In the genomic region with DNA sequence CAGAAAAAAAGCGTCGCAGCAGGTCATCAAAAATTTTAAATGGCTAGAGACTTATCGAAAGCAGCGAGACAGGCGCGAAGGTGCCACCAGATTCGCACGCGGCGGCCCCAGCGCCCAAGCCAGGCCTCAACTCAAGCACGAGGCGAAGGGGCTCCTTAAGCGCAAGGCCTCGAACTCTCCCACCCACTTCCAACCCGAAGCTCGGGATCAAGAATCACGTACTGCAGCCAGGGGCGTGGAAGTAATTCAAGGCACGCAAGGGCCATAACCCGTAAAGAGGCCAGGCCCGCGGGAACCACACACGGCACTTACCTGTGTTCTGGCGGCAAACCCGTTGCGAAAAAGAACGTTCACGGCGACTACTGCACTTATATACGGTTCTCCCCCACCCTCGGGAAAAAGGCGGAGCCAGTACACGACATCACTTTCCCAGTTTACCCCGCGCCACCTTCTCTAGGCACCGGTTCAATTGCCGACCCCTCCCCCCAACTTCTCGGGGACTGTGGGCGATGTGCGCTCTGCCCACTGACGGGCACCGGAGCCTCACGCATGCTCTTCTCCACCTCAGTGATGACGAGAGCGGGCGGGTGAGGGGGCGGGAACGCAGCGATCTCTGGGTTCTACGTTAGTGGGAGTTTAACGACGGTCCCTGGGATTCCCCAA, we compare ENCODE assay signal across 8 cellular contexts. TPM values are rescaled to one million over a fixed set of nuclear protein-coding genes. Genes with fewer than 3 reads are reported as not detected.
A peak's percentile ranks its signal among the peaks of the same experiment; 100 is the strongest.
DNase-seq lines count a peak whose midpoint lies in the region; ATAC-seq lines count a peak whose summit lies in the region.

A gene (minus strand): TSS at position 345 of the 663 bp plus-strand sequence. CDS start 1,006 bp downstream, outside the sequence.

- peak within 1 kb of the TSS; percentile 98 for H3K27ac ChIP-seq in naive thymus-derived CD4-positive, alpha-beta T cell (ENCODE audit: low read depth, low read length)

- H3K4me1 Mint-ChIP-seq in naive thymus-derived CD4-positive, alpha-beta T cell, result peaks cover 16 to 72% (median 58%) of the 10 kb centered on the region in 7 donors
- H3K4me1 Mint-ChIP-seq in stimulated activated naive B cell treated with anti-CD40 and anti-IgM and Interleukin-4, amounts not matched to agents 10 μg/mL and 1 μg/mL and 100 μg/mL, for 72 hours, result peaks cover 33 to 52% of the 10 kb centered on the region in 2 donors

- H3K36me3 Mint-ChIP-seq in naive thymus-derived CD4-positive, alpha-beta T cell, result peaks cover 13 to 43% (median 34%) of the 10 kb centered on the region in 5 donors
- H3K36me3 Mint-ChIP-seq in stimulated activated naive B cell treated with anti-CD40 and anti-IgM and Interleukin-4, amounts not matched to agents 10 μg/mL and 1 μg/mL and 100 μg/mL, for 72 hours, result peaks cover 47 to 51% of the 10 kb centered on the region in 2 donors

- peak within 1 kb of the TSS; percentile 89 to 99 (median 94) for H3K4me3 Mint-ChIP-seq in naive thymus-derived CD4-positive, alpha-beta T cell
- peak within 1 kb of the TSS; percentile 94 to 97 for H3K4me3 Mint-ChIP-seq in stimulated activated naive B cell treated with anti-CD40 and anti-IgM and Interleukin-4, amounts not matched to agents 10 μg/mL and 1 μg/mL and 100 μg/mL, for 72 hours

- H3K4me3 ChIP-seq in naive thymus-derived CD4-positive, alpha-beta T cell (ENCODE audit: low read length), result peak within 1 kb of the TSS; percentile 98

- peaks cover 11 to 40% (median 26%) of the 10 kb centered on the region in 3 experiments for H3K36me3 ChIP-seq in naive thymus-derived CD4-positive, alpha-beta T cell (ENCODE audit: control insufficient read depth in 2 of 3, insufficient read depth in 3 of 3, low read length in 3 of 3)

- CTCF ChIA-PET in naive thymus-derived CD4-positive, alpha-beta T cell (lab: Charles Lee), result interaction anchor here (0.5 to 3.5 kb wide), 6 partner anchors 59 to 212 kb away, joined by 3 to 19 read pairs (median 9); a partner anchor contains a TSS

- POLR2A ChIA-PET in naive thymus-derived CD4-positive, alpha-beta T cell (lab: Charles Lee), result interaction anchor here (0.6 to 8.9 kb wide), 26 partner anchors 8 to 1764 kb away, joined by 3 to 183 read pairs (median 6); a partner anchor contains a TSS

- intact Hi-C loops in naive thymus-derived CD4-positive, alpha-beta T cell (cut with micrococcal nuclease), result loop anchor here (1.0 to 5.0 kb wide), 13 partner anchors 59 to 1764 kb away; a partner anchor contains a TSS

- H3K9me3 ChIP-seq in naive thymus-derived CD4-positive, alpha-beta T cell (ENCODE audit: control insufficient read depth in 2 of 3, low read length in 3 of 3), result no peaks in the 10 kb centered on the region

- peaks cover 42 to 47% of the 10 kb centered on the region in 2 donors for H3K4me1 ChIP-seq in naive thymus-derived CD4-positive, alpha-beta T cell (ENCODE audit: control insufficient read depth in 2 of 2, insufficient read depth in 2 of 2, low read length in 2 of 2)

- H3K27me3 Mint-ChIP-seq in naive thymus-derived CD4-positive, alpha-beta T cell, result peaks cover 0 to 10% (median 0%) of the 10 kb centered on the region in 5 donors
- H3K27me3 Mint-ChIP-seq in stimulated activated naive B cell treated with anti-CD40 and anti-IgM and Interleukin-4, amounts not matched to agents 10 μg/mL and 1 μg/mL and 100 μg/mL, for 72 hours, result peaks cover 0 to 9% of the 10 kb centered on the region in 2 donors

- peak; percentile 98 for DNase-seq in DMS79 treated with DMSO at 0.1 percent for 48 hours (lab: John Stamatoyannopoulos, UW)
- peak; percentile 99 for DNase-seq in Kasumi-1 (lab: John Stamatoyannopoulos, UW)
- DNase-seq in RPMI7951 (ENCODE audit: low read depth), result peak; percentile 100
- peak; percentile 97 to 99 for DNase-seq in activated T-helper 1 cell treated with anti-CD3 and anti-CD28 coated beads, Interleukin-2, amount 50 U/mL, for 16 hours (ENCODE audit: low read depth in 1 of 2, low spot score in 1 of 2)
- peak; percentile 100 for DNase-seq in fibroblast of gingiva (ENCODE audit: low read depth)
- DNase-seq in naive thymus-derived CD4-positive, alpha-beta T cell, result peak; percentile 91 to 100 (median 99)
- DNase-seq in stimulated activated naive B cell treated with anti-CD40 and anti-IgM and Interleukin-4, amounts not matched to agents 10 μg/mL and 1 μg/mL and 100 μg/mL, for 72 hours, result peak; percentile 99

- H3K27ac Mint-ChIP-seq in naive thymus-derived CD4-positive, alpha-beta T cell, result peak within 1 kb of the TSS; percentile 94 to 99 (median 97)
- H3K27ac Mint-ChIP-seq in stimulated activated naive B cell treated with anti-CD40 and anti-IgM and Interleukin-4, amounts not matched to agents 10 μg/mL and 1 μg/mL and 100 μg/mL, for 72 hours, result peak within 1 kb of the TSS; percentile 100

- peak; percentile 59 for ATAC-seq in GM21825 (IDR thresholded peaks at IDR 0.05; ENCODE audit: unreplicated experiment)
- peak; percentile 90 for ATAC-seq in naive thymus-derived CD4-positive, alpha-beta T cell
- ATAC-seq in stimulated activated naive B cell treated with anti-CD40 and anti-IgM and Interleukin-4, amounts not matched to agents 10 μg/mL and 1 μg/mL and 100 μg/mL, for 72 hours (replicated peaks), result peak; percentile 73 to 82

- H3K9me3 Mint-ChIP-seq in naive thymus-derived CD4-positive, alpha-beta T cell, result peaks cover 0 to 14% (median 0%) of the 10 kb centered on the region in 11 donors
- H3K9me3 Mint-ChIP-seq in stimulated activated naive B cell treated with anti-CD40 and anti-IgM and Interleukin-4, amounts not matched to agents 10 μg/mL and 1 μg/mL and 100 μg/mL, for 72 hours, result no peaks in the 10 kb centered on the region

- H3K27me3 ChIP-seq in naive thymus-derived CD4-positive, alpha-beta T cell (ENCODE audit: control insufficient read depth in 2 of 2, insufficient read depth in 2 of 2, low read length in 2 of 2), result no peaks in the 10 kb centered on the region

RNA-seq across cellular contexts. Expression of the gene that starts here (rescaled TPM):
- 8,626 and 10,453 TPM in 2 replicates for total RNA-seq in RPMI7951 (2014; rRNA removed; shearing (Covaris generic))
- total RNA-seq in naive thymus-derived CD4-positive, alpha-beta T cell, result over 10,000 TPM in 4 of 5 experiments, 1,000 to 10,000 TPM in 1; 8,219 to 15,585 (median 15,428) TPM
- polyA plus RNA-seq in naive thymus-derived CD4-positive, alpha-beta T cell, result over 10,000 TPM; 14,298 to 15,495 TPM

Comparison
In these comparisons a context has a peak if more than half of its experiments do, and no peak if none do; other contexts are left out.
1. Peak in every context shown above with its lines: DNase-seq, ATAC-seq, H3K4me3 ChIP-seq and H3K27ac ChIP-seq.